24 cellular contexts compared by ENCODE assay signal in the genomic region with DNA sequence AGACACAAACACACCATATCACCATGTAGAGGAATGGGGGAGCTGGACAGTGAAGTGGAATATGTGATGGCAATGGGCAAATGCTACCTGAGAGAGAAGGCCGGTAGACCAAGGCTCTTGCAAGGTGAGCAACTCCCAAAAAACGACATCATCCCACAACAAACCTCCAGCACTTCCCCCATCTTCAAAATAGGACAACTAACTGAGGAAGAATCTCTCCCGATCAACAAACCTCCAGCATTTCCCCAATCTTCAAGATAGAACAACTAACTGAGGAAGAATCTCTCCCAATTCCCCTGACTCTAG.
"Had no signal": no experiment of that assay in that cellular context is flagged by ENCODE, and none has a peak within 500 bp of the region (broad histone marks: within the 10 kb centered on the region; RNA-seq: fewer than 3 reads in every experiment).

No MANE protein-coding gene starts in this region.

- H3K4me3 ChIP-seq: body of pancreas, coronary artery, heart left ventricle, left ventricle myocardium inferior, prostate gland, smooth muscle cell, upper lobe of left lung had no signal

- H3K36me3 ChIP-seq: heart left ventricle, left ventricle myocardium inferior, prostate gland, upper lobe of left lung had no signal

- H3K4me1 ChIP-seq: prostate gland had no signal

- FAIRE-seq: kidney had no signal

- H3K27me3 ChIP-seq: body of pancreas, heart left ventricle, upper lobe of left lung had no signal

- ATAC-seq: activated CD8-positive, alpha-beta T cell treated with anti-CD3 and anti-CD28 coated beads for 36 hours; activated naive CD4-positive, alpha-beta T cell treated with anti-CD3 and anti-CD28 coated beads, Interleukin-2, amount 50 U/mL, for 72 hours; activated T-cell treated with anti-CD3 and anti-CD28 coated beads, Interleukin-2, amount 50 U/mL, for 4 hours; body of pancreas; heart left ventricle; natural killer cell; right cardiac atrium; stimulated activated naive CD8-positive, alpha-beta T cell treated with anti-CD3 and anti-CD28 coated beads, Interleukin-15, Interleukin-2, amounts not matched to agents 100 U/mL and 50 U/mL, for 24 hours; T-helper 17 cell had no signal

- H3K9me3 ChIP-seq: heart left ventricle, left ventricle myocardium inferior, prostate gland, upper lobe of left lung had no signal

- H3K27ac ChIP-seq: body of pancreas, coronary artery, heart left ventricle, left ventricle myocardium inferior, prostate gland, upper lobe of left lung had no signal

- H3K4me2 ChIP-seq: smooth muscle cell had no signal

- DNase-seq: activated B cell treated with CpG ODN at 0.5 μM for 24 hours; activated CD4-positive, alpha-beta T cell treated with anti-CD3 and anti-CD28 coated beads for 48 hours; activated CD8-positive, alpha-beta T cell treated with anti-CD3 and anti-CD28 coated beads for 36 hours; activated effector memory CD4-positive, alpha-beta T cell treated with anti-CD3 and anti-CD28 coated beads, Interleukin-2, amount 50 U/mL, for 16 hours; activated T-cell treated with anti-CD3 and anti-CD28 coated beads, Interleukin-2, amount 50 U/mL, for 4 hours; body of pancreas; central memory CD4-positive, alpha-beta T cell; effector CD8-positive, alpha-beta T cell; foreskin melanocyte; heart left ventricle; kidney; left ventricle myocardium inferior; natural killer cell; nucleus accumbens; right cardiac atrium; stimulated activated CD4-positive, alpha-beta T cell treated with anti-CD3 and anti-CD28 coated beads, Interleukin-4, amount 100 ng/mL, for 4 hours; stimulated activated CD8-positive, alpha-beta memory T cell treated with anti-CD3 and anti-CD28 coated beads, Interleukin-4, amount 100 ng/mL, for 48 hours; stimulated activated naive CD8-positive, alpha-beta T cell treated with anti-CD3 and anti-CD28 coated beads, Interleukin-15, Interleukin-2, amounts not matched to agents 100 U/mL and 50 U/mL, for 24 hours; T-helper 17 cell had no signal
